ENCODE assay signal across 22 cellular contexts in genomic region chr7:2922271-2922691, GRCh38.
"Had no signal": no experiment of that assay in that cellular context is flagged by ENCODE, and none has a peak within 500 bp of the region (broad histone marks: within the 10 kb centered on the region; RNA-seq: fewer than 3 reads in every experiment).

No MANE protein-coding gene starts in this region.

- H3K36me3 ChIP-seq: Peyer's patch, SJSA1 had no signal

- H3K9me3 ChIP-seq: Peyer's patch had no signal

- H3K27me3 ChIP-seq: Peyer's patch had no signal

- H3K4me3 Mint-ChIP-seq: activated B cell treated with CpG ODN at 0.5 μM for 24 hours; activated CD4-positive, alpha-beta memory T cell treated with anti-CD3 and anti-CD28 coated beads for 36 hours; activated CD4-positive, alpha-beta T cell treated with anti-CD3 and anti-CD28 coated beads, Interleukin-2, amount 10 ng/mL, durations not matched to agents 7 days and 5 days; activated naive CD4-positive, alpha-beta T cell treated with anti-CD3 and anti-CD28 coated beads, Interleukin-2, amount 10 ng/mL, durations not matched to agents 7 days and 5 days; activated naive CD8-positive, alpha-beta T cell treated with anti-CD3 and anti-CD28 coated beads for 36 hours; activated T-cell treated with anti-CD3 and anti-CD28 coated beads, Interleukin-2, amount 50 U/mL, for 4 hours; T-helper 1 cell treated with Interleukin-12 subunit alpha and Interleukin-12 subunit beta and Interleukin-4 antibody, amounts not matched to agents 30 μg/mL and 1 μg/mL, for 36 hours had no signal

- ATAC-seq: activated T-cell treated with anti-CD3 and anti-CD28 coated beads, Interleukin-2, amount 50 U/mL, for 4 hours had no signal

- DNase-seq: activated B cell treated with CpG ODN at 0.5 μM for 24 hours; activated CD4-positive, alpha-beta memory T cell treated with anti-CD3 and anti-CD28 coated beads for 36 hours; activated CD4-positive, alpha-beta T cell treated with anti-CD3 and anti-CD28 coated beads, Interleukin-2, amount 10 ng/mL, durations not matched to agents 7 days and 5 days; activated CD8-positive, alpha-beta memory T cell treated with anti-CD3 and anti-CD28 coated beads for 24 hours; activated gamma-delta T cell treated with Interleukin-2 at 50 U/mL for 16 hours; activated naive CD4-positive, alpha-beta T cell treated with anti-CD3 and anti-CD28 coated beads, Interleukin-2, amount 10 ng/mL, durations not matched to agents 7 days and 5 days; activated naive CD8-positive, alpha-beta T cell treated with anti-CD3 and anti-CD28 coated beads for 36 hours; activated T-cell treated with anti-CD3 and anti-CD28 coated beads, Interleukin-2, amount 50 U/mL, for 4 hours; cerebellar nuclear complex; KG1; NCI-H1048; NCI-H2029; NCI-H2107; NCI-H2171 treated with DMSO at 0.1 percent for 48 hours; NCI-H226; NCI-H774; NK-92 treated with Interleukin-12 subunit alpha and Interleukin-12 subunit beta, amount 100 ng/mL, for 24 hours; Peyer's patch; T-helper 9 cell had no signal

- H3K4me1 Mint-ChIP-seq: activated B cell treated with CpG ODN at 0.5 μM for 24 hours; activated CD4-positive, alpha-beta T cell treated with anti-CD3 and anti-CD28 coated beads, Interleukin-2, amount 10 ng/mL, durations not matched to agents 7 days and 5 days; activated naive CD4-positive, alpha-beta T cell treated with anti-CD3 and anti-CD28 coated beads, Interleukin-2, amount 10 ng/mL, durations not matched to agents 7 days and 5 days; activated naive CD8-positive, alpha-beta T cell treated with anti-CD3 and anti-CD28 coated beads for 36 hours had no signal

- H3K4me1 ChIP-seq: Peyer's patch had no signal

- H3K9me3 Mint-ChIP-seq: activated CD4-positive, alpha-beta T cell treated with anti-CD3 and anti-CD28 coated beads, Interleukin-2, amount 10 ng/mL, durations not matched to agents 7 days and 5 days; activated naive CD4-positive, alpha-beta T cell treated with anti-CD3 and anti-CD28 coated beads, Interleukin-2, amount 10 ng/mL, durations not matched to agents 7 days and 5 days; activated naive CD8-positive, alpha-beta T cell treated with anti-CD3 and anti-CD28 coated beads for 36 hours; activated T-cell treated with anti-CD3 and anti-CD28 coated beads, Interleukin-2, amount 50 U/mL, for 4 hours had no signal

- H3K27me3 Mint-ChIP-seq: activated B cell treated with CpG ODN at 0.5 μM for 24 hours; activated CD4-positive, alpha-beta memory T cell treated with anti-CD3 and anti-CD28 coated beads for 36 hours; activated CD4-positive, alpha-beta T cell treated with anti-CD3 and anti-CD28 coated beads, Interleukin-2, amount 10 ng/mL, durations not matched to agents 7 days and 5 days; activated naive CD4-positive, alpha-beta T cell treated with anti-CD3 and anti-CD28 coated beads, Interleukin-2, amount 10 ng/mL, durations not matched to agents 7 days and 5 days; activated naive CD8-positive, alpha-beta T cell treated with anti-CD3 and anti-CD28 coated beads for 36 hours had no signal

- H3K27ac ChIP-seq: Peyer's patch, RWPE1, SJSA1 had no signal

- H3K27ac Mint-ChIP-seq: activated B cell treated with CpG ODN at 0.5 μM for 24 hours; activated CD4-positive, alpha-beta memory T cell treated with anti-CD3 and anti-CD28 coated beads for 36 hours; activated CD4-positive, alpha-beta T cell treated with anti-CD3 and anti-CD28 coated beads, Interleukin-2, amount 10 ng/mL, durations not matched to agents 7 days and 5 days; activated naive CD4-positive, alpha-beta T cell treated with anti-CD3 and anti-CD28 coated beads, Interleukin-2, amount 10 ng/mL, durations not matched to agents 7 days and 5 days; activated naive CD8-positive, alpha-beta T cell treated with anti-CD3 and anti-CD28 coated beads for 36 hours had no signal

- H3K4me3 ChIP-seq: Peyer's patch, SJSA1 had no signal
